Comparison of ENCODE assay signal across 10 cellular contexts in genomic region chr1:44783697-44784093, GRCh38. TPM values are rescaled to one million over a fixed set of nuclear protein-coding genes. Genes with fewer than 3 reads are reported as not detected.
DNase-seq lines count a peak whose midpoint lies in the region; ATAC-seq and TF ChIP-seq lines count a peak whose summit lies in the region.
"Had no signal": no experiment of that assay in that cellular context is flagged by ENCODE, and none has a peak within 500 bp of the region (broad histone marks: within the 10 kb centered on the region; RNA-seq: fewer than 3 reads in every experiment).

No MANE protein-coding gene starts in this region.

- no peak for TF ChIP-seq CTCF in activated CD8-positive, alpha-beta T cell treated with anti-CD3 and anti-CD28 coated beads for 36 hours (IDR thresholded peaks at IDR 0.05)

- H3K36me3 ChIP-seq in iPS-20b (ENCODE audit: insufficient read depth, low read depth, low read length), result peaks cover 27% of the 10 kb centered on the region

- H3K27ac ChIP-seq in iPS-20b (ENCODE audit: low read length), result no peak overlapping the region
- H3K27ac ChIP-seq: pancreas had no signal

- peaks cover 15% of the 10 kb centered on the region; the same call in 1 of the 2 replicates for H3K4me1 ChIP-seq in iPS-20b (ENCODE audit: insufficient read depth, low read length)

- no peaks in the 10 kb centered on the region for H3K27me3 Mint-ChIP-seq in T-helper 2 cell treated with Interferon-gamma antibody and Interleukin-4, amounts not matched to agents 5 μg/mL and 100 μg/mL, for 36 hours (ENCODE audit: low read depth)
- no peaks in the 10 kb centered on the region for H3K27me3 Mint-ChIP-seq in activated CD8-positive, alpha-beta T cell treated with anti-CD3 and anti-CD28 coated beads for 36 hours
- H3K27me3 Mint-ChIP-seq in stimulated activated naive CD8-positive, alpha-beta T cell treated with anti-CD3 and anti-CD28 coated beads, Interleukin-15, amount 100 ng/mL, for 72 hours, result no peaks in the 10 kb centered on the region

- DNase-seq in T-helper 2 cell treated with Interferon-gamma antibody and Interleukin-4, amounts not matched to agents 5 μg/mL and 100 μg/mL, for 36 hours (ENCODE audit: low spot score), result no peak
- DNase-seq in T-helper 2 cell (no peak), HuH-7.5 (ENCODE audit: low spot score) (no peak)
- DNase-seq in activated CD8-positive, alpha-beta T cell treated with anti-CD3 and anti-CD28 coated beads for 36 hours, result no peak
- no peak for DNase-seq in stimulated activated naive CD8-positive, alpha-beta T cell treated with anti-CD3 and anti-CD28 coated beads, Interleukin-15, amount 100 ng/mL, for 72 hours
- no peak for DNase-seq in activated CD4-positive, alpha-beta T cell treated with anti-CD3 and anti-CD28 coated beads for 4 hours

- intact Hi-C loops in activated CD8-positive, alpha-beta T cell treated with anti-CD3 and anti-CD28 coated beads for 36 hours (cut with micrococcal nuclease), result loop anchor here (5.0 kb wide), 1 partner anchor 34 kb away; no protein-coding TSS in a partner anchor

- H3K9me3 Mint-ChIP-seq in T-helper 2 cell treated with Interferon-gamma antibody and Interleukin-4, amounts not matched to agents 5 μg/mL and 100 μg/mL, for 36 hours, result no peaks in the 10 kb centered on the region
- no peaks in the 10 kb centered on the region for H3K9me3 Mint-ChIP-seq in activated CD8-positive, alpha-beta T cell treated with anti-CD3 and anti-CD28 coated beads for 36 hours
- no peaks in the 10 kb centered on the region for H3K9me3 Mint-ChIP-seq in stimulated activated naive CD8-positive, alpha-beta T cell treated with anti-CD3 and anti-CD28 coated beads, Interleukin-15, amount 100 ng/mL, for 72 hours

- CTCF ChIA-PET in activated CD8-positive, alpha-beta T cell treated with anti-CD3 and anti-CD28 coated beads for 36 hours (lab: Charles Lee), result interaction anchor here (0.7 to 4.0 kb wide), 8 partner anchors 8 to 123 kb away, joined by 3 to 29 read pairs (median 6); partner anchors contain the start of genes BTBD19, PLK3 and RPS8

- H3K9me3 ChIP-seq in iPS-20b (ENCODE audit: insufficient read depth, low read depth, low read length), result no peaks in the 10 kb centered on the region
- H3K9me3 ChIP-seq: pancreas had no signal

- ATAC-seq in activated CD8-positive, alpha-beta T cell treated with anti-CD3 and anti-CD28 coated beads for 36 hours, result no peak
- ATAC-seq in stimulated activated naive CD8-positive, alpha-beta T cell treated with anti-CD3 and anti-CD28 coated beads, Interleukin-15, amount 100 ng/mL, for 72 hours, result peak; percentile 1
- ATAC-seq in HG02798 (IDR thresholded peaks at IDR 0.05; ENCODE audit: poor library complexity, unreplicated experiment), result no peak
- ATAC-seq: HCT116 had no signal

- POLR2A ChIA-PET in activated CD8-positive, alpha-beta T cell treated with anti-CD3 and anti-CD28 coated beads for 36 hours (lab: Charles Lee), result interaction anchor here (0.6 to 11.9 kb wide), 11 partner anchors 5 to 108 kb away, joined by 3 to 181 read pairs (median 37); partner anchors contain the start of genes BEST4, BTBD19, DYNLT4 and PLK3

- peaks cover 37% of the 10 kb centered on the region for H3K36me3 Mint-ChIP-seq in T-helper 2 cell treated with Interferon-gamma antibody and Interleukin-4, amounts not matched to agents 5 μg/mL and 100 μg/mL, for 36 hours (ENCODE audit: low read depth)
- H3K36me3 Mint-ChIP-seq in activated CD8-positive, alpha-beta T cell treated with anti-CD3 and anti-CD28 coated beads for 36 hours (ENCODE audit: low read depth), result peaks cover 36% of the 10 kb centered on the region

- H3K9ac ChIP-seq in iPS-20b (ENCODE audit: low read depth, low read length), result peak overlapping the region; percentile 66; the same call in 1 of the 2 replicates

- peaks cover 23% of the 10 kb centered on the region for H3K27me3 ChIP-seq in iPS-20b (ENCODE audit: insufficient read depth, low read length)
- H3K27me3 ChIP-seq: pancreas had no signal

- peak overlapping the region; percentile 49 for H3K27ac Mint-ChIP-seq in T-helper 2 cell treated with Interferon-gamma antibody and Interleukin-4, amounts not matched to agents 5 μg/mL and 100 μg/mL, for 36 hours
- H3K27ac Mint-ChIP-seq in activated CD8-positive, alpha-beta T cell treated with anti-CD3 and anti-CD28 coated beads for 36 hours, result peak overlapping the region; percentile 78
- H3K27ac Mint-ChIP-seq in stimulated activated naive CD8-positive, alpha-beta T cell treated with anti-CD3 and anti-CD28 coated beads, Interleukin-15, amount 100 ng/mL, for 72 hours, result peak overlapping the region; percentile 78 to 80

- peak overlapping the region; percentile 53 for H3K4me3 Mint-ChIP-seq in T-helper 2 cell treated with Interferon-gamma antibody and Interleukin-4, amounts not matched to agents 5 μg/mL and 100 μg/mL, for 36 hours
- peak overlapping the region; percentile 70 for H3K4me3 Mint-ChIP-seq in activated CD8-positive, alpha-beta T cell treated with anti-CD3 and anti-CD28 coated beads for 36 hours
- peak overlapping the region; percentile 83 to 88 for H3K4me3 Mint-ChIP-seq in stimulated activated naive CD8-positive, alpha-beta T cell treated with anti-CD3 and anti-CD28 coated beads, Interleukin-15, amount 100 ng/mL, for 72 hours

- peak overlapping the region; percentile 53 for H3K4me3 ChIP-seq in iPS-20b (ENCODE audit: low read length)

- peaks cover 31% of the 10 kb centered on the region for H3K4me1 Mint-ChIP-seq in T-helper 2 cell treated with Interferon-gamma antibody and Interleukin-4, amounts not matched to agents 5 μg/mL and 100 μg/mL, for 36 hours (ENCODE audit: low read depth)
- peaks cover 49% of the 10 kb centered on the region for H3K4me1 Mint-ChIP-seq in activated CD8-positive, alpha-beta T cell treated with anti-CD3 and anti-CD28 coated beads for 36 hours (ENCODE audit: low read depth)
- H3K4me1 Mint-ChIP-seq in stimulated activated naive CD8-positive, alpha-beta T cell treated with anti-CD3 and anti-CD28 coated beads, Interleukin-15, amount 100 ng/mL, for 72 hours, result peaks cover 60% of the 10 kb centered on the region

RNA-seq across cellular contexts. Expression of gene BEST4, which starts 4.3 kb away (rescaled TPM):
- 1 to 10 TPM in 1 of 2 experiments, under 1 TPM in 1; 0.87 to 1.0 TPM for total RNA-seq in activated CD8-positive, alpha-beta T cell treated with anti-CD3 and anti-CD28 coated beads for 36 hours

RNA-seq across cellular contexts. Expression of gene RPS8, which starts 8.4 kb away (rescaled TPM):
- total RNA-seq in activated CD8-positive, alpha-beta T cell treated with anti-CD3 and anti-CD28 coated beads for 36 hours, result 1,000 to 10,000 TPM; 3,218 to 3,314 TPM

RNA-seq across cellular contexts. Expression of gene PLK3, which starts 16.5 kb away (rescaled TPM):
- total RNA-seq in activated CD8-positive, alpha-beta T cell treated with anti-CD3 and anti-CD28 coated beads for 36 hours, result 10 to 100 TPM; 36.4 to 36.6 TPM

RNA-seq across cellular contexts. Expression of gene DYNLT4, which starts 23.5 kb away (rescaled TPM):
- 1 to 10 TPM in 1 of 2 experiments, under 1 TPM in 1; 0.36 to 1.1 TPM for total RNA-seq in activated CD8-positive, alpha-beta T cell treated with anti-CD3 and anti-CD28 coated beads for 36 hours

RNA-seq across cellular contexts. Expression of gene BTBD19, which starts 24.6 kb away (rescaled TPM):
- total RNA-seq in activated CD8-positive, alpha-beta T cell treated with anti-CD3 and anti-CD28 coated beads for 36 hours, result 1 to 10 TPM; 4.8 to 5.6 TPM
